In the genomic region with DNA sequence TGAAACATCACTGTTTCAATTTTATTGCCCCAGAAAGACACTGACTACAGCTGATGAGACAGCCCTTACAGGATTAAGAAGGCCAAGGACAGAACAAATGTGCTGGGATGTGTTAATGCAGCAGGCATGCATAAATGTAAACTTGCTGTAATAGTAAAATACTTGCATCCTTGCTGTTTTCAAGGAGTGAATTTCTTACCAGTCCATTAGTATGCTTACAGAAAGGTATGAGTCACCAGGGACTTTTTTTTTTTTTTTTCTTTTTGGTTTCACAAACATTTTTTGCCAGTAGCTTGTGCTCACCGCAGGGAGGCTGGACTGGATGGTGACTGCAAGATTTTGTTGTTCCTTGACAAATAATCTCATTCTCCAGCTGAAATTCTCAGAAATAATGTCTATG, we compare ENCODE assay signal across 8 cellular contexts. TPM values are rescaled to one million over a fixed set of nuclear protein-coding genes. Genes with fewer than 3 reads are reported as not detected.
DNase-seq lines count a peak whose midpoint lies in the region; ATAC-seq, FAIRE-seq and TF ChIP-seq lines count a peak whose summit lies in the region.

No MANE protein-coding gene starts in this region.

- peaks cover 6% of the 10 kb centered on the region for H3K4me1 ChIP-seq in astrocyte (ENCODE audit: insufficient read depth, low read length)

- intact Hi-C loops in Right ventricle myocardium inferior (cut with DNase I), result no loop called here

- peak; percentile 5 for TF ChIP-seq CTCF in astrocyte (IDR thresholded peaks at IDR 0.05; ENCODE audit: insufficient read depth, low read depth, low read length)

- no peak overlapping the region for H3K9ac ChIP-seq in astrocyte (ENCODE audit: low read length)

- no peaks in the 10 kb centered on the region for H3K9me3 Mint-ChIP-seq in astrocyte (ENCODE audit: unreplicated experiment)

- no peaks in the 10 kb centered on the region for H3K9me3 ChIP-seq in astrocyte (ENCODE audit: insufficient read depth, low read depth, low read length)

- ATAC-seq in HG03108 (IDR thresholded peaks at IDR 0.05; ENCODE audit: unreplicated experiment), result peak; percentile 81
- ATAC-seq in Right ventricle myocardium inferior, result no peak

- H3K36me3 Mint-ChIP-seq in astrocyte (ENCODE audit: low read depth, unreplicated experiment), result no peaks in the 10 kb centered on the region

- peaks cover 14% of the 10 kb centered on the region for H3K4me1 Mint-ChIP-seq in astrocyte (ENCODE audit: low read depth, unreplicated experiment)

- peak overlapping the region; percentile 3 for H2AFZ ChIP-seq in astrocyte (ENCODE audit: low read depth, low read length)

- H3K27ac ChIP-seq in astrocyte (ENCODE audit: low read depth, low read length), result peak overlapping the region; percentile 44

- H3K79me2 ChIP-seq in astrocyte (ENCODE audit: insufficient read depth, low read length), result no peaks in the 10 kb centered on the region

- FAIRE-seq in astrocyte (lab: Jason Lieb, UNC), result peak; percentile 82
- FAIRE-seq in urothelium cell line (lab: Jason Lieb, UNC), result no peak

- no peaks in the 10 kb centered on the region for H3K27me3 Mint-ChIP-seq in astrocyte (ENCODE audit: low read depth, unreplicated experiment)

- no peak overlapping the region for H3K4me3 ChIP-seq in astrocyte (ENCODE audit: insufficient read depth, low read depth, low read length)

- H3K36me3 ChIP-seq in astrocyte (ENCODE audit: insufficient read depth, low read length), result no peaks in the 10 kb centered on the region

- no peaks in the 10 kb centered on the region for H4K20me1 ChIP-seq in astrocyte (ENCODE audit: insufficient read depth, low read length)

- no peak overlapping the region for H3K4me3 Mint-ChIP-seq in astrocyte (ENCODE audit: unreplicated experiment)

- H3K27ac Mint-ChIP-seq in astrocyte (ENCODE audit: unreplicated experiment), result peak overlapping the region; percentile 70

- DNase-seq in stimulated activated CD4-positive, alpha-beta T cell treated with anti-CD3 and anti-CD28 coated beads, Interleukin-12 subunit alpha, Interleukin-12 subunit beta, amount 100 ng/mL, for 4 hours, result peak; percentile 6
- no peak for DNase-seq in stimulated activated CD4-positive, alpha-beta T cell treated with anti-CD3 and anti-CD28 coated beads, Interleukin-4, amount 100 ng/mL, for 4 hours
- DNase-seq in astrocyte (ENCODE audit: low read depth), result peak; percentile 95
- peak; percentile 76 for DNase-seq in urothelium cell line (ENCODE audit: low spot score)
- no peak for DNase-seq in Right ventricle myocardium inferior (ENCODE audit: missing footprints)
- no peak for DNase-seq in DMS 273 (lab: John Stamatoyannopoulos, UW; ENCODE audit: unreplicated experiment)
- no peak for DNase-seq in T-helper 9 cell

- peaks cover 5% of the 10 kb centered on the region for H3K27me3 ChIP-seq in astrocyte (ENCODE audit: insufficient read depth, low read length)

- peak overlapping the region; percentile 63 for H3K4me2 ChIP-seq in astrocyte (ENCODE audit: low read length)

RNA-seq across cellular contexts. Expression of gene GPR180, which starts 55.1 kb away (rescaled TPM):
- total RNA-seq in astrocyte (10.0 and 10.5 TPM in 2 replicates), Right ventricle myocardium inferior (5.7 TPM)

RNA-seq across cellular contexts. Expression of gene SOX21, which starts 55.6 kb away (rescaled TPM):
- total RNA-seq in astrocyte (0.36 and 0.77 TPM in 2 replicates), Right ventricle myocardium inferior (not detected)

Comparison
In these comparisons a context has a peak if more than half of its experiments do, and no peak if none do; other contexts are left out.
1. DNase-seq: peak in stimulated activated CD4-positive, alpha-beta T cell treated with anti-CD3 and anti-CD28 coated beads, Interleukin-12 subunit alpha, Interleukin-12 subunit beta, amount 100 ng/mL, for 4 hours (single experiment), astrocyte (single experiment) and urothelium cell line (single experiment); none in stimulated activated CD4-positive, alpha-beta T cell treated with anti-CD3 and anti-CD28 coated beads, Interleukin-4, amount 100 ng/mL, for 4 hours (0 of 2), Right ventricle myocardium inferior (single experiment), DMS 273 (single experiment) and T-helper 9 cell (single experiment).